8 cellular contexts compared by ENCODE assay signal in genomic region chr2:240567137-240567871, GRCh38. TPM values are rescaled to one million over a fixed set of nuclear protein-coding genes. Genes with fewer than 3 reads are reported as not detected.
DNase-seq lines count a peak whose midpoint lies in the region; FAIRE-seq and TF ChIP-seq lines count a peak whose summit lies in the region.

No MANE protein-coding gene starts in this region.

- H3K9ac ChIP-seq in HUES64 (ENCODE audit: low read depth, low read length) (no peak overlapping the region), mucosa of stomach (ENCODE audit: low read length) (peak overlapping the region; percentile 81)

- no peak overlapping the region for H3K27ac ChIP-seq in HUES64 (ENCODE audit: low read depth, low read length)

- H3K4me1 ChIP-seq in HUES64 (ENCODE audit: insufficient read depth, low read length) (peaks cover 9% of the 10 kb centered on the region; the same call in 1 of the 2 replicates), mucosa of stomach (ENCODE audit: control insufficient read depth, insufficient read depth, low read length) (peaks cover 72% of the 10 kb centered on the region)

- DNase-seq in UCSD-AML1 (lab: John Stamatoyannopoulos, UW; ENCODE audit: unreplicated experiment) (peak; percentile 57), inferior parietal cortex (ENCODE audit: extremely low spot score) (no peak), NCI-H510A treated with DMSO at 0.1 percent for 48 hours (lab: John Stamatoyannopoulos, UW) (no peak), NCI-H1105 (lab: John Stamatoyannopoulos, UW) (no peak), GM12892 (ENCODE audit: insufficient read length) (no peak)
- DNase-seq in effector CD4-positive, alpha-beta T cell = peak; percentile 47

- H3K9me3 ChIP-seq in HUES64 (ENCODE audit: insufficient read depth, low read depth, low read length) = no peaks in the 10 kb centered on the region
- H3K9me3 ChIP-seq in mucosa of stomach (ENCODE audit: control insufficient read depth, low read length) = no peaks in the 10 kb centered on the region

- H3K4me3 ChIP-seq in HUES64 (ENCODE audit: low read length) = peak overlapping the region; percentile 57
- H3K4me3 ChIP-seq in mucosa of stomach (ENCODE audit: low read length) = peak overlapping the region; percentile 44

- no peak for FAIRE-seq in GM12892 (lab: Jason Lieb, UNC)

- H3K36me3 ChIP-seq in HUES64 (ENCODE audit: insufficient read depth, low read length) (no peaks in the 10 kb centered on the region; the same call in 1 of the 2 replicates), mucosa of stomach (ENCODE audit: control insufficient read depth, insufficient read depth, low read length) (no peaks in the 10 kb centered on the region)

- peaks cover 34% of the 10 kb centered on the region for H3K27me3 ChIP-seq in HUES64 (ENCODE audit: insufficient read depth, low read length)
- no peaks in the 10 kb centered on the region for H3K27me3 ChIP-seq in mucosa of stomach (ENCODE audit: control insufficient read depth, insufficient read depth, low read length)

- no peak for TF ChIP-seq POLR2A in GM12892 (IDR thresholded peaks at IDR 0.05; ENCODE audit: low read depth, low read length)

- WGBS in HUES64 = 51% methylated on average over 26 of the region's 26 CpGs

RNA-seq across cellular contexts. Expression of gene RNPEPL1, which starts 1.0 kb away (rescaled TPM):
- 7.3 TPM for polyA plus RNA-seq in HUES64 (2013, experiment 1 of 2)
- polyA plus RNA-seq in HUES64 (2013, experiment 2 of 2) = 8.7 TPM
- polyA plus RNA-seq in GM12892 (2012; ENCODE audit: missing spikeins) = 10.2 TPM

RNA-seq across cellular contexts. Expression of gene DUSP28, which starts 7.1 kb away (rescaled TPM):
- polyA plus RNA-seq in HUES64 (2013, experiment 1 of 2) = 4.3 TPM
- 2.7 TPM for polyA plus RNA-seq in HUES64 (2013, experiment 2 of 2)
- polyA plus RNA-seq in GM12892 (2012; ENCODE audit: missing spikeins) = 7.3 TPM

RNA-seq across cellular contexts. Expression of gene ANKMY1, which starts 9.5 kb away (rescaled TPM):
- 3.0 TPM for polyA plus RNA-seq in HUES64 (2013, experiment 1 of 2)
- 3.6 TPM for polyA plus RNA-seq in HUES64 (2013, experiment 2 of 2)
- polyA plus RNA-seq in GM12892 (2012; ENCODE audit: missing spikeins) = 9.9 TPM

RNA-seq across cellular contexts. Expression of gene CAPN10, which starts 19.2 kb away (rescaled TPM):
- polyA plus RNA-seq in HUES64 (2013, experiment 1 of 2) = 23.9 TPM
- 22.4 TPM for polyA plus RNA-seq in HUES64 (2013, experiment 2 of 2)
- polyA plus RNA-seq in GM12892 (2012; ENCODE audit: missing spikeins) = 12.0 TPM

RNA-seq across cellular contexts. Expression of gene GPR35, which starts 58.0 kb away (rescaled TPM):
- polyA plus RNA-seq in HUES64 (2013, experiment 1 of 2) = 0.40 TPM
- polyA plus RNA-seq in HUES64 (2013, experiment 2 of 2) = 0.57 TPM
- 1.1 TPM for polyA plus RNA-seq in GM12892 (2012; ENCODE audit: missing spikeins)

Comparison
In these comparisons a context has a peak if more than half of its experiments do, and no peak if none do; other contexts are left out.
1. DNase-seq: peak in UCSD-AML1 (single experiment) and effector CD4-positive, alpha-beta T cell (single experiment); none in inferior parietal cortex (single experiment), NCI-H510A treated with DMSO at 0.1 percent for 48 hours (single experiment), NCI-H1105 (single experiment) and GM12892 (single experiment).